Comparison of ENCODE assay signal across 10 cellular contexts in genomic region chr7:16422100-16422430, GRCh38. TPM values are rescaled to one million over a fixed set of nuclear protein-coding genes. Genes with fewer than 3 reads are reported as not detected.
DNase-seq lines count a peak whose midpoint lies in the region; ATAC-seq and FAIRE-seq lines count a peak whose summit lies in the region.
"Had no signal": no experiment of that assay in that cellular context is flagged by ENCODE, and none has a peak within 500 bp of the region (broad histone marks: within the 10 kb centered on the region; RNA-seq: fewer than 3 reads in every experiment).

No MANE protein-coding gene starts in this region.

- FAIRE-seq in islet of Langerhans (lab: Jason Lieb, UNC), result peak; percentile 13

- H3K4me1 Mint-ChIP-seq in T-helper 2 cell treated with Interferon-gamma antibody and Interleukin-4, amounts not matched to agents 5 μg/mL and 100 μg/mL, for 36 hours (ENCODE audit: low read depth), result peaks cover 22% of the 10 kb centered on the region
- H3K4me1 Mint-ChIP-seq in activated T-helper 1 cell treated with anti-CD3 and anti-CD28 coated beads, Interleukin-12 subunit alpha, Interleukin-12 subunit beta, Interleukin-2, Interleukin-4 antibody, amounts not matched to agents 30 ng/mL and 10 ng/mL and 1 ng/mL, durations not matched to agents 14 hours and 24 hours and 36 hours (ENCODE audit: low read depth), result peaks cover 17% of the 10 kb centered on the region

- peaks cover 3% of the 10 kb centered on the region for H3K36me3 Mint-ChIP-seq in T-helper 2 cell treated with Interferon-gamma antibody and Interleukin-4, amounts not matched to agents 5 μg/mL and 100 μg/mL, for 36 hours (ENCODE audit: low read depth)
- H3K36me3 Mint-ChIP-seq in activated T-helper 1 cell treated with anti-CD3 and anti-CD28 coated beads, Interleukin-12 subunit alpha, Interleukin-12 subunit beta, Interleukin-2, Interleukin-4 antibody, amounts not matched to agents 30 ng/mL and 10 ng/mL and 1 ng/mL, durations not matched to agents 14 hours and 24 hours and 36 hours (ENCODE audit: low read depth), result peaks cover 3% of the 10 kb centered on the region

- peaks cover 7% of the 10 kb centered on the region for H3K9me3 Mint-ChIP-seq in T-helper 2 cell treated with Interferon-gamma antibody and Interleukin-4, amounts not matched to agents 5 μg/mL and 100 μg/mL, for 36 hours
- peaks cover 10% of the 10 kb centered on the region for H3K9me3 Mint-ChIP-seq in activated T-helper 1 cell treated with anti-CD3 and anti-CD28 coated beads, Interleukin-12 subunit alpha, Interleukin-12 subunit beta, Interleukin-2, Interleukin-4 antibody, amounts not matched to agents 30 ng/mL and 10 ng/mL and 1 ng/mL, durations not matched to agents 14 hours and 24 hours and 36 hours

- H3K27ac Mint-ChIP-seq in T-helper 2 cell treated with Interferon-gamma antibody and Interleukin-4, amounts not matched to agents 5 μg/mL and 100 μg/mL, for 36 hours, result peak overlapping the region; percentile 18
- no peak overlapping the region for H3K27ac Mint-ChIP-seq in activated T-helper 1 cell treated with anti-CD3 and anti-CD28 coated beads, Interleukin-12 subunit alpha, Interleukin-12 subunit beta, Interleukin-2, Interleukin-4 antibody, amounts not matched to agents 30 ng/mL and 10 ng/mL and 1 ng/mL, durations not matched to agents 14 hours and 24 hours and 36 hours

- intact Hi-C loops in activated T-helper 1 cell treated with anti-CD3 and anti-CD28 coated beads, Interleukin-12 subunit alpha, Interleukin-12 subunit beta, Interleukin-2, Interleukin-4 antibody, amounts not matched to agents 30 ng/mL and 10 ng/mL and 1 ng/mL, durations not matched to agents 14 hours and 24 hours and 36 hours (cut with micrococcal nuclease), result loop anchor here (5.0 kb wide), 1 partner anchor 1520 kb away; the partner anchor contains the start of gene SNX13

- DNase-seq in T-helper 2 cell treated with Interferon-gamma antibody and Interleukin-4, amounts not matched to agents 5 μg/mL and 100 μg/mL, for 36 hours (ENCODE audit: low spot score), result no peak
- DNase-seq in T-helper 2 cell (no peak), substantia nigra (lab: John Stamatoyannopoulos, UW) (no peak), DMS79 (lab: John Stamatoyannopoulos, UW) (no peak), RPMI8226 (no peak)
- DNase-seq in activated T-helper 1 cell treated with anti-CD3 and anti-CD28 coated beads, Interleukin-12 subunit alpha, Interleukin-12 subunit beta, Interleukin-2, Interleukin-4 antibody, amounts not matched to agents 30 ng/mL and 10 ng/mL and 1 ng/mL, durations not matched to agents 14 hours and 24 hours and 36 hours (ENCODE audit: low spot score), result no peak

- ATAC-seq in HG03565 (IDR thresholded peaks at IDR 0.05; ENCODE audit: unreplicated experiment), result no peak

- H3K4me3 Mint-ChIP-seq in T-helper 2 cell treated with Interferon-gamma antibody and Interleukin-4, amounts not matched to agents 5 μg/mL and 100 μg/mL, for 36 hours, result peak overlapping the region; percentile 51
- peak overlapping the region; percentile 66 for H3K4me3 Mint-ChIP-seq in activated T-helper 1 cell treated with anti-CD3 and anti-CD28 coated beads, Interleukin-12 subunit alpha, Interleukin-12 subunit beta, Interleukin-2, Interleukin-4 antibody, amounts not matched to agents 30 ng/mL and 10 ng/mL and 1 ng/mL, durations not matched to agents 14 hours and 24 hours and 36 hours

- peaks cover 6% of the 10 kb centered on the region for H3K27me3 Mint-ChIP-seq in T-helper 2 cell treated with Interferon-gamma antibody and Interleukin-4, amounts not matched to agents 5 μg/mL and 100 μg/mL, for 36 hours (ENCODE audit: low read depth)
- peaks cover 5% of the 10 kb centered on the region for H3K27me3 Mint-ChIP-seq in activated T-helper 1 cell treated with anti-CD3 and anti-CD28 coated beads, Interleukin-12 subunit alpha, Interleukin-12 subunit beta, Interleukin-2, Interleukin-4 antibody, amounts not matched to agents 30 ng/mL and 10 ng/mL and 1 ng/mL, durations not matched to agents 14 hours and 24 hours and 36 hours (ENCODE audit: insufficient read depth)

- H3K27ac ChIP-seq in substantia nigra (ENCODE audit: low read depth, low read length, poor library complexity, severe bottlenecking), result peak overlapping the region; percentile 97
- H3K27ac ChIP-seq: SK-N-MC had no signal

RNA-seq across cellular contexts. Expression of gene CRPPA, which starts 0.7 kb away (rescaled TPM):
- total RNA-seq in activated T-helper 1 cell treated with anti-CD3 and anti-CD28 coated beads, Interleukin-12 subunit alpha, Interleukin-12 subunit beta, Interleukin-2, Interleukin-4 antibody, amounts not matched to agents 30 ng/mL and 10 ng/mL and 1 ng/mL, durations not matched to agents 14 hours and 24 hours and 36 hours, result 0.91 and 1.1 TPM in 2 replicates

RNA-seq across cellular contexts. Expression of gene SOSTDC1, which starts 43.5 kb away (rescaled TPM):
- not detected in 2 replicates for total RNA-seq in activated T-helper 1 cell treated with anti-CD3 and anti-CD28 coated beads, Interleukin-12 subunit alpha, Interleukin-12 subunit beta, Interleukin-2, Interleukin-4 antibody, amounts not matched to agents 30 ng/mL and 10 ng/mL and 1 ng/mL, durations not matched to agents 14 hours and 24 hours and 36 hours
- total RNA-seq: foreskin keratinocyte had no signal
